7 cellular contexts compared by ENCODE assay signal in the genomic region with DNA sequence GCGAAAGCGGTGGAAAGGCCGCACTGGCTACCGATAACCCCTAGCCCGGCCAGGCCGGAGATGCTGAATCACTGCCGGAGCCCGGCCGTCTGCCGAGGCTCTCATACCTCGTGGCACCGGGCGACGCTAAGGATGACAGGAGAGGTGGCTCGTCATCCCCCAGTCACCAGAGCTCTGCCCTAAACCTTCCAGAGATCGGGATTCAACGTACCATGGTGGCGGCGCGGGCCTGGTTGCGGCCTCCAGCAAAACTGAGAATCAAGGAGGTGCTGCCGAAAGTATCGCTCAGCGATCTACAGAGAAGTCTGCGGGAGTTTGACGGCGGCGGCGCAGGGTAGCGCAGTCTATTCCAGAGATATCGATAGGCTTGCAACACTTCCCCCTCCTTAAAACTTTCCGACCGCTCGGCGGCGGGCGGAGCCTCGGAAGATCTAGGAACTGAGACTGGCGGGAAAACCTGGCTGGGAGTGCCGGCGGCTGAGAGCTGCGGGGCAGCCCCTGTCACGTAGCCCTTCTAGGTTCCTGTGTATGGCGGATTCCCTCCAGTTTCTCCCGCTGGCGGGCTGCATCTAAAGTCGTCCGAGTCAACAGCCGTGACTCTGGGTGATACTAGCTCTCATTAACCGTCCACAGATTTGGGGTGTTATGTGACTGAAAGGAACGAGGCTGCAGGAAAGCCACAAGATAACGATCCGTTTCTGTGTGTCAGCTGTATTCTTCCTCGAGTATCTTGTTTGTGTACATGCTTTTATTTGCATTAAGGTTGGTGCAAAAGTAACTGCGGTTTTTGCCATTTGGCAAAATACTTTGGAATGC.
DNase-seq lines count a peak whose midpoint lies in the region; ATAC-seq and TF ChIP-seq lines count a peak whose summit lies in the region.

A gene (minus strand): TSS at position 301 of the 816 bp plus-strand sequence. CDS start 87 bp downstream, at position 214.

- TF ChIP-seq CTCF in retinal pigment epithelial cell (conservative IDR thresholded peaks at IDR 0.05; ENCODE audit: low read depth, low read length) = peak; percentile 19

- peak within 1 kb of the TSS; percentile 70 for H3K4me3 ChIP-seq in retinal pigment epithelial cell (ENCODE audit: low read length)

- DNase-seq in NCI-H2081 (lab: John Stamatoyannopoulos, UW) (peak; percentile 94 to 97), T1000 (lab: John Stamatoyannopoulos, UW) (peak; percentile 90), astrocyte of the hippocampus (ENCODE audit: low read depth, low spot score) (peak; percentile 98), hippocampal formation (lab: John Stamatoyannopoulos, UW) (peak; percentile 83 to 92), retinal pigment epithelial cell (ENCODE audit: low read depth) (peak; percentile 83)

- ATAC-seq in GM18508 (IDR thresholded peaks at IDR 0.05; ENCODE audit: insufficient read depth, unreplicated experiment) (peak; percentile 82), HG03025 (IDR thresholded peaks at IDR 0.05; ENCODE audit: low FRiP score, unreplicated experiment) (peak; percentile 89)

Comparison
In these comparisons a context has a peak if more than half of its experiments do, and no peak if none do; other contexts are left out.
1. Peak in every context shown above with its lines: DNase-seq, ATAC-seq and H3K4me3 ChIP-seq.